ENCODE assay signal across 20 cellular contexts in genomic region chr2:41907716-41908328, GRCh38.
A peak's percentile ranks its signal among the peaks of the same experiment; 100 is the strongest.
DNase-seq lines count a peak whose midpoint lies in the region; ATAC-seq, FAIRE-seq and TF ChIP-seq lines count a peak whose summit lies in the region.
"Had no signal": no experiment of that assay in that cellular context is flagged by ENCODE, and none has a peak within 500 bp of the region (broad histone marks: within the 10 kb centered on the region; RNA-seq: fewer than 3 reads in every experiment).

No MANE protein-coding gene starts in this region.

- H3K27ac ChIP-seq in small intestine (ENCODE audit: low read depth in 1 of 2, low read length in 1 of 2) (no peak overlapping the region), right atrium auricular region (no peak overlapping the region)
- H3K27ac ChIP-seq: heart left ventricle, neutrophil, spleen had no signal

- no peak for FAIRE-seq in small intestine (lab: Jason Lieb, UNC)

- H3K9me3 ChIP-seq in small intestine (ENCODE audit: control insufficient read depth, low read depth) (no peaks in the 10 kb centered on the region), right atrium auricular region (no peaks in the 10 kb centered on the region)
- H3K9me3 ChIP-seq: heart left ventricle, neutrophil, SK-N-SH, spleen had no signal

- H3K4me3 ChIP-seq in small intestine (ENCODE audit: low read depth in 1 of 2, low read length in 2 of 2), result no peak overlapping the region
- H3K4me3 ChIP-seq in right atrium auricular region, result no peak overlapping the region
- H3K4me3 ChIP-seq: heart left ventricle, spleen had no signal

- ATAC-seq in left lobe of liver, result peak; percentile 43
- no peak for ATAC-seq in HG03045 (IDR thresholded peaks at IDR 0.05; ENCODE audit: unreplicated experiment)
- ATAC-seq: heart left ventricle had no signal

- H3K27me3 ChIP-seq in small intestine (ENCODE audit: control insufficient read depth in 2 of 2, insufficient read depth in 2 of 2, low read length in 2 of 2) (no peaks in the 10 kb centered on the region), right atrium auricular region (no peaks in the 10 kb centered on the region)
- H3K27me3 ChIP-seq: heart left ventricle had no signal

- WGBS in small intestine, 3 donors, result 36 to 64% (median 49%) methylated on average over 8 of the region's 8 CpGs

- DNase-seq in NK-92 treated with Interleukin-12 subunit alpha and Interleukin-12 subunit beta, amount 100 ng/mL, for 24 hours (lab: John Stamatoyannopoulos, UW), result peak; percentile 6
- DNase-seq in NK-92 (lab: John Stamatoyannopoulos, UW; ENCODE audit: unreplicated experiment), result no peak
- peak; percentile 37 for DNase-seq in SW480 (ENCODE audit: low spot score)
- no peak for DNase-seq in left lobe of liver (ENCODE audit: low spot score)
- peak; percentile 32 for DNase-seq in small intestine
- no peak for DNase-seq in right atrium auricular region (ENCODE audit: low spot score)
- DNase-seq in activated gamma-delta T cell treated with Interleukin-2 at 50 U/mL for 16 hours, result no peak
- DNase-seq: 8988T; activated CD4-positive, CD25-positive, alpha-beta regulatory T cell; activated naive CD8-positive, alpha-beta T cell treated with anti-CD3 and anti-CD28 coated beads for 36 hours; CD8-positive, alpha-beta memory T cell; erythroblast; heart left ventricle; left cardiac atrium; NCI-H1048; NCI-H2171; SK-N-SH; spleen had no signal

- TF ChIP-seq CTCF in right atrium auricular region (IDR thresholded peaks at IDR 0.05), result no peak

- H3K36me3 ChIP-seq in small intestine (ENCODE audit: control insufficient read depth in 2 of 2, insufficient read depth in 2 of 2, low read length in 2 of 2), result no peaks in the 10 kb centered on the region
- H3K36me3 ChIP-seq in right atrium auricular region, result no peaks in the 10 kb centered on the region
- H3K36me3 ChIP-seq: heart left ventricle, neutrophil, spleen had no signal

- H3K4me1 ChIP-seq in small intestine (ENCODE audit: control insufficient read depth in 2 of 2, insufficient read depth in 1 of 2, low read depth in 1 of 2, low read length in 1 of 2) (peaks cover 0 to 2% of the 10 kb centered on the region in 2 donors), right atrium auricular region (peaks cover 0 to 6% of the 10 kb centered on the region in 2 donors)
- H3K4me1 ChIP-seq: spleen had no signal

Comparison
In these comparisons a context has a peak if more than half of its experiments do, and no peak if none do; other contexts are left out.
1. DNase-seq: peak in NK-92 treated with Interleukin-12 subunit alpha and Interleukin-12 subunit beta, amount 100 ng/mL, for 24 hours (single experiment), SW480 (single experiment) and small intestine (single experiment); none in NK-92 (single experiment), left lobe of liver (single experiment), right atrium auricular region (single experiment) and activated gamma-delta T cell treated with Interleukin-2 at 50 U/mL for 16 hours (single experiment).